9 cellular contexts compared by ENCODE assay signal in genomic region chr5:21810737-21811316, GRCh38.
DNase-seq lines count a peak whose midpoint lies in the region; ATAC-seq and TF ChIP-seq lines count a peak whose summit lies in the region.
"Had no signal": no experiment of that assay in that cellular context is flagged by ENCODE, and none has a peak within 500 bp of the region (broad histone marks: within the 10 kb centered on the region; RNA-seq: fewer than 3 reads in every experiment).

No MANE protein-coding gene starts in this region.

- no peaks in the 10 kb centered on the region for H3K9me3 ChIP-seq in CD4-positive, alpha-beta T cell (ENCODE audit: control insufficient read depth, low read length)

- H3K27ac ChIP-seq in CD4-positive, alpha-beta T cell (ENCODE audit: low read depth, low read length) = no peak overlapping the region

- no peaks in the 10 kb centered on the region for H3K4me1 Mint-ChIP-seq in progenitor cell of endocrine pancreas (ENCODE audit: low read depth)
- H3K4me1 Mint-ChIP-seq in CD4-positive, alpha-beta T cell (ENCODE audit: low read depth) = no peaks in the 10 kb centered on the region
- H3K4me1 Mint-ChIP-seq: CD4-positive, CD25-positive, alpha-beta regulatory T cell had no signal

- H3K36me3 Mint-ChIP-seq in progenitor cell of endocrine pancreas (ENCODE audit: insufficient read depth) = no peaks in the 10 kb centered on the region
- no peaks in the 10 kb centered on the region for H3K36me3 Mint-ChIP-seq in CD4-positive, alpha-beta T cell (ENCODE audit: low read depth)
- H3K36me3 Mint-ChIP-seq: CD4-positive, CD25-positive, alpha-beta regulatory T cell had no signal

- POLR2A ChIA-PET in CD4-positive, alpha-beta T cell (lab: Charles Lee) = no interaction called here

- H3K4me3 Mint-ChIP-seq in progenitor cell of endocrine pancreas (ENCODE audit: low read depth) = no peak overlapping the region
- no peak overlapping the region for H3K4me3 Mint-ChIP-seq in CD4-positive, alpha-beta T cell
- H3K4me3 Mint-ChIP-seq: CD4-positive, CD25-positive, alpha-beta regulatory T cell had no signal

- no peak overlapping the region for H3K27ac Mint-ChIP-seq in progenitor cell of endocrine pancreas
- H3K27ac Mint-ChIP-seq in CD4-positive, alpha-beta T cell = no peak overlapping the region
- H3K27ac Mint-ChIP-seq: CD4-positive, CD25-positive, alpha-beta regulatory T cell had no signal

- no peaks in the 10 kb centered on the region for H3K9me3 Mint-ChIP-seq in progenitor cell of endocrine pancreas (ENCODE audit: low read depth)
- H3K9me3 Mint-ChIP-seq in CD4-positive, alpha-beta T cell = peaks cover 4% of the 10 kb centered on the region

- intact Hi-C loops in CD4-positive, alpha-beta T cell (cut with DNase I, micrococcal nuclease) = no loop called here

- H3K27me3 ChIP-seq in CD4-positive, alpha-beta T cell (ENCODE audit: control insufficient read depth, insufficient read depth, low read length) = no peaks in the 10 kb centered on the region

- ATAC-seq in HG02870 (IDR thresholded peaks at IDR 0.05; ENCODE audit: unreplicated experiment) (no peak), HG02981 (IDR thresholded peaks at IDR 0.05; ENCODE audit: unreplicated experiment) (no peak)
- ATAC-seq in CD4-positive, alpha-beta T cell (ENCODE audit: poor library complexity) = no peak

- CTCF ChIA-PET in CD4-positive, alpha-beta T cell (lab: Charles Lee) = no interaction called here

- peaks cover 3% of the 10 kb centered on the region for H3K27me3 Mint-ChIP-seq in progenitor cell of endocrine pancreas
- no peaks in the 10 kb centered on the region for H3K27me3 Mint-ChIP-seq in CD4-positive, alpha-beta T cell
- H3K27me3 Mint-ChIP-seq: CD4-positive, CD25-positive, alpha-beta regulatory T cell had no signal

- no peak overlapping the region for H3K4me3 ChIP-seq in cardiac fibroblast (replicated peaks in 1 of 2; ENCODE audit: low read depth in 2 of 2, low read length in 2 of 2)

- TF ChIP-seq CTCF in cardiac fibroblast (IDR thresholded peaks at IDR 0.05; ENCODE audit: low read depth, low read length) (peak; percentile 35), progenitor cell of endocrine pancreas (IDR thresholded peaks at IDR 0.05; ENCODE audit: unreplicated experiment) (peak; percentile 61)
- no peak for TF ChIP-seq CTCF in CD4-positive, alpha-beta T cell (IDR thresholded peaks at IDR 0.05)

- DNase-seq in NCI-H1436 (lab: John Stamatoyannopoulos, UW) = peak; percentile 6
- DNase-seq in NCI-H1436 treated with DMSO at 0.1 percent for 48 hours (lab: John Stamatoyannopoulos, UW) = no peak
- DNase-seq in NCI-H1105 treated with DMSO at 0.1 percent for 48 hours (lab: John Stamatoyannopoulos, UW) = peak; percentile 61
- peak; percentile 24 to 57 for DNase-seq in cardiac fibroblast (ENCODE audit: low read depth in 2 of 2)
- no peak for DNase-seq in progenitor cell of endocrine pancreas (ENCODE audit: low spot score, unreplicated experiment)
- no peak for DNase-seq in CD4-positive, alpha-beta T cell
- DNase-seq: CD4-positive, CD25-positive, alpha-beta regulatory T cell had no signal

Comparison
In these comparisons a context has a peak if more than half of its experiments do, and no peak if none do; other contexts are left out.
1. DNase-seq: peak in NCI-H1436 (single experiment), NCI-H1105 treated with DMSO at 0.1 percent for 48 hours (single experiment) and cardiac fibroblast (2 of 2); none in NCI-H1436 treated with DMSO at 0.1 percent for 48 hours (single experiment), progenitor cell of endocrine pancreas (single experiment) and CD4-positive, alpha-beta T cell (0 of 10).